24 cellular contexts compared by ENCODE assay signal in genomic region chr6:148998704-148999103, GRCh38.
A peak's percentile ranks its signal among the peaks of the same experiment; 100 is the strongest.
DNase-seq lines count a peak whose midpoint lies in the region; ATAC-seq and TF ChIP-seq lines count a peak whose summit lies in the region.
"Had no signal": no experiment of that assay in that cellular context is flagged by ENCODE, and none has a peak within 500 bp of the region (broad histone marks: within the 10 kb centered on the region; RNA-seq: fewer than 3 reads in every experiment).

No MANE protein-coding gene starts in this region.

- H3K4me1 Mint-ChIP-seq in activated CD4-positive, alpha-beta T cell treated with anti-CD3 and anti-CD28 coated beads for 36 hours: peaks cover 10% of the 10 kb centered on the region

- H3K27ac ChIP-seq in heart right ventricle (peak overlapping the region in 6 of 10 donors; percentile 47 to 79 (median 72)), right atrium auricular region (no peak overlapping the region), SJSA1 (peak overlapping the region; percentile 83), tibial nerve (no peak overlapping the region)
- H3K27ac ChIP-seq: skin epidermis, stomach, WERI-Rb-1 had no signal

- POLR2A ChIA-PET in activated CD4-positive, alpha-beta T cell treated with anti-CD3 and anti-CD28 coated beads for 36 hours (lab: Charles Lee): no interaction called here

- H3K9me3 ChIP-seq in heart right ventricle: peaks cover 0 to 25% (median 12%) of the 10 kb centered on the region in 11 donors
- H3K9me3 ChIP-seq in right atrium auricular region: peaks cover 0 to 16% of the 10 kb centered on the region in 2 donors
- H3K9me3 ChIP-seq in SJSA1 (replicated peaks): peaks cover 3% of the 10 kb centered on the region
- peaks cover 0 to 13% (median 3%) of the 10 kb centered on the region in 4 donors for H3K9me3 ChIP-seq in tibial nerve

- TF ChIP-seq EP300 in tibial nerve (IDR thresholded peaks at IDR 0.05): no peak

- H3K4me3 Mint-ChIP-seq in activated CD4-positive, alpha-beta T cell treated with anti-CD3 and anti-CD28 coated beads for 36 hours: no peak overlapping the region
- H3K4me3 Mint-ChIP-seq: activated CD4-positive, alpha-beta memory T cell treated with anti-CD3 and anti-CD28 coated beads for 36 hours; CD14-positive monocyte; memory B cell; naive thymus-derived CD8-positive, alpha-beta T cell; T-helper 1 cell treated with Interleukin-12 subunit alpha and Interleukin-12 subunit beta and Interleukin-4 antibody, amounts not matched to agents 30 μg/mL and 1 μg/mL, for 36 hours had no signal

- intact Hi-C loops in heart right ventricle (cut with DNase I) (no loop called here), head of caudate nucleus (cut with DNase I) (no loop called here)
- intact Hi-C loops in activated CD4-positive, alpha-beta T cell treated with anti-CD3 and anti-CD28 coated beads for 36 hours (cut with DNase I, micrococcal nuclease): no loop called here

- CTCF ChIA-PET in activated CD4-positive, alpha-beta T cell treated with anti-CD3 and anti-CD28 coated beads for 36 hours (lab: Charles Lee): no interaction called here

- no peaks in the 10 kb centered on the region for H3K36me3 ChIP-seq in heart right ventricle
- H3K36me3 ChIP-seq in right atrium auricular region: no peaks in the 10 kb centered on the region
- H3K36me3 ChIP-seq in SJSA1: no peaks in the 10 kb centered on the region
- peaks cover 0 to 8% (median 0%) of the 10 kb centered on the region in 3 donors for H3K36me3 ChIP-seq in tibial nerve
- H3K36me3 ChIP-seq: stomach, WERI-Rb-1 had no signal

- H3K4me1 ChIP-seq in heart right ventricle: peaks cover 0 to 29% (median 18%) of the 10 kb centered on the region in 9 donors
- H3K4me1 ChIP-seq in right atrium auricular region: peaks cover 0 to 12% of the 10 kb centered on the region in 2 donors
- peaks cover 43% of the 10 kb centered on the region for H3K4me1 ChIP-seq in SJSA1 (replicated peaks)
- peaks cover 0 to 42% (median 9%) of the 10 kb centered on the region in 4 donors for H3K4me1 ChIP-seq in tibial nerve

- WGBS in heart right ventricle, 2 donors: 84 to 89% methylated on average over 4 of the region's 4 CpGs
- 90 to 91% methylated on average over 4 of the region's 4 CpGs for WGBS in tibial nerve, 2 donors

- H3K27ac Mint-ChIP-seq in activated CD4-positive, alpha-beta T cell treated with anti-CD3 and anti-CD28 coated beads for 36 hours: no peak overlapping the region
- H3K27ac Mint-ChIP-seq: activated CD4-positive, alpha-beta memory T cell treated with anti-CD3 and anti-CD28 coated beads for 36 hours; memory B cell; naive thymus-derived CD8-positive, alpha-beta T cell; T-helper 1 cell treated with Interleukin-12 subunit alpha and Interleukin-12 subunit beta and Interleukin-4 antibody, amounts not matched to agents 30 μg/mL and 1 μg/mL, for 36 hours had no signal

- peak in 4 of 8 donors; percentile 37 to 58 (median 48) for ATAC-seq in heart right ventricle
- no peak for ATAC-seq in activated CD4-positive, alpha-beta T cell treated with anti-CD3 and anti-CD28 coated beads for 36 hours
- ATAC-seq: K562; naive thymus-derived CD8-positive, alpha-beta T cell had no signal

- no peak for TF ChIP-seq POLR2A in tibial nerve (IDR thresholded peaks at IDR 0.05)

- H3K9me3 Mint-ChIP-seq in activated CD4-positive, alpha-beta T cell treated with anti-CD3 and anti-CD28 coated beads for 36 hours (ENCODE audit: low read depth): peaks cover 11% of the 10 kb centered on the region

- TF ChIP-seq CTCF in heart right ventricle (IDR thresholded peaks at IDR 0.05): no peak
- no peak for TF ChIP-seq CTCF in right atrium auricular region (IDR thresholded peaks at IDR 0.05)
- no peak for TF ChIP-seq CTCF in foreskin fibroblast (IDR thresholded peaks at IDR 0.05; ENCODE audit: low read depth, low read length)
- TF ChIP-seq CTCF in tibial nerve (IDR thresholded peaks at IDR 0.05): no peak

- H3K4me3 ChIP-seq in heart right ventricle (no peak overlapping the region), right atrium auricular region (no peak overlapping the region), SJSA1 (no peak overlapping the region), foreskin fibroblast (ENCODE audit: low read depth in 1 of 2, low read length in 2 of 2) (no peak overlapping the region), tibial nerve (no peak overlapping the region)
- H3K4me3 ChIP-seq: K562, skin epidermis, stomach had no signal

- DNase-seq in heart right ventricle (no peak), right atrium auricular region (ENCODE audit: low spot score) (no peak), SJSA1 (ENCODE audit: low read depth in 1 of 2, low spot score in 2 of 2) (no peak), foreskin fibroblast (peak; percentile 28 to 65), COR-L47 (lab: John Stamatoyannopoulos, UW) (no peak), tibial nerve (ENCODE audit: low spot score in 2 of 2) (no peak), head of caudate nucleus (no peak)
- no peak for DNase-seq in activated CD4-positive, alpha-beta T cell treated with anti-CD3 and anti-CD28 coated beads for 36 hours
- DNase-seq: activated CD4-positive, alpha-beta memory T cell treated with anti-CD3 and anti-CD28 coated beads for 36 hours; activated naive CD4-positive, alpha-beta T cell; DMS153; hippocampal formation; naive thymus-derived CD8-positive, alpha-beta T cell; NCI-H2081; NCI-H524; posterior cingulate gyrus; stimulated activated CD4-positive, alpha-beta T cell treated with anti-CD3 and anti-CD28 coated beads, Interleukin-2, amount 100 ng/mL, for 48 hours; stomach; WERI-Rb-1 had no signal

- H3K36me3 Mint-ChIP-seq in activated CD4-positive, alpha-beta T cell treated with anti-CD3 and anti-CD28 coated beads for 36 hours (ENCODE audit: low read depth): peaks cover 3% of the 10 kb centered on the region
- H3K36me3 Mint-ChIP-seq: CD14-positive monocyte had no signal

- H3K27me3 ChIP-seq in heart right ventricle (no peaks in the 10 kb centered on the region), right atrium auricular region (no peaks in the 10 kb centered on the region), SJSA1 (replicated peaks) (no peaks in the 10 kb centered on the region), tibial nerve (no peaks in the 10 kb centered on the region)
- H3K27me3 ChIP-seq: stomach had no signal

- no peaks in the 10 kb centered on the region for H3K27me3 Mint-ChIP-seq in activated CD4-positive, alpha-beta T cell treated with anti-CD3 and anti-CD28 coated beads for 36 hours
- H3K27me3 Mint-ChIP-seq: activated CD4-positive, alpha-beta memory T cell treated with anti-CD3 and anti-CD28 coated beads for 36 hours; memory B cell had no signal

Comparison
In these comparisons a context has a peak if more than half of its experiments do, and no peak if none do; other contexts are left out.
1. H3K27ac ChIP-seq: peak in heart right ventricle (6 of 10) and SJSA1 (single experiment); none in right atrium auricular region (0 of 2) and tibial nerve (0 of 4).
2. DNase-seq: peak in foreskin fibroblast (2 of 2); none in heart right ventricle (0 of 2), right atrium auricular region (single experiment), SJSA1 (0 of 2), activated CD4-positive, alpha-beta T cell treated with anti-CD3 and anti-CD28 coated beads for 36 hours (single experiment), COR-L47 (single experiment), tibial nerve (0 of 2) and head of caudate nucleus (0 of 42).